Comparison of ENCODE assay signal across 1 cellular context in genomic region chr2:120804446-120804845, GRCh38.
TF ChIP-seq lines count a peak whose summit lies in the region.

No MANE protein-coding gene starts in this region.

TF ChIP-seq in H1, 55 proteins besides CTCF, POLR2A, EP300 and RAD21 (continued from another document):
- TF ChIP-seq HDAC6 (IDR thresholded peaks at IDR 0.05; ENCODE audit: low read depth, low read length) (no peak), ATF3 (IDR thresholded peaks at IDR 0.05; ENCODE audit: insufficient read depth, low read depth, low read length) (no peak), MAFK (IDR thresholded peaks at IDR 0.05; ENCODE audit: low read depth, low read length) (no peak), HDAC2 (IDR thresholded peaks at IDR 0.05; ENCODE audit: borderline replicate concordance in 1 of 2, low read depth in 2 of 2, low read length in 2 of 2) (no peak), CHD1 (IDR thresholded peaks at IDR 0.05; ENCODE audit: low read depth, low read length) (no peak), RNF2 (IDR thresholded peaks at IDR 0.05; ENCODE audit: borderline replicate concordance, low read depth, low read length, missing control alignments, poor library complexity, severe bottlenecking) (no peak)
